9 cellular contexts compared by ENCODE assay signal in the genomic region with DNA sequence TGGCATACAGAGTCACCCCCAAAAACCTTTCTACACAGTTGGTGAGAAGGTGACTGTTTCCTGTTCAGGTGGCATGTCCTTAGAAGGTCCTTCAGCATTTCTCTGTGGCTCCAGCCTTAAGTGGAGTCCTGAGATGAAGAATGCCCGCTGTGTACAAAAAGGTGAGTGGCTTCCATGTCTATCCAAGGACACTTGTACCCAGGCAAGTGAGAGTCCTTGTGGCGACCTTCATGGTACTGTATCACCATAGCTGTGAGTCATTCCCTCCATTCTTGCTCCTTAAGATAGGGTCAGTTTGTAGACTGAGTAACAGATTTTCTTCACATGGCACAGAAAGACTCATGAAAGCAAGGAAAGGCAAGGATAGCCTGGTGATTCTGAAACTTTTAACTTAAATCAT.
"Had no signal": no experiment of that assay in that cellular context is flagged by ENCODE, and none has a peak within 500 bp of the region (broad histone marks: within the 10 kb centered on the region; RNA-seq: fewer than 3 reads in every experiment).

No MANE protein-coding gene starts in this region.

- H3K4me3 Mint-ChIP-seq: HFFc6, IgD-negative memory B cell had no signal

- FAIRE-seq: HTR-8/SVneo had no signal

- H3K9ac ChIP-seq: GM23248 had no signal

- DNase-seq: GM23248, GOT3, H7, HFFc6, KBM-7 had no signal

- H3K4me3 ChIP-seq: GM23248, HAP-1 had no signal

- H3K36me3 Mint-ChIP-seq: IgD-negative memory B cell had no signal

- H3K9me3 ChIP-seq: HAP-1 had no signal

- ATAC-seq: HCT116 had no signal

- H3K36me3 ChIP-seq: HAP-1 had no signal

- H3K4me1 ChIP-seq: HAP-1 had no signal

- H3K27me3 Mint-ChIP-seq: IgD-negative memory B cell had no signal

- H2AFZ ChIP-seq: GM23248 had no signal

- H3K4me1 Mint-ChIP-seq: IgD-negative memory B cell had no signal

- H3K27ac Mint-ChIP-seq: HFFc6, IgD-negative memory B cell had no signal

- H3K9me3 Mint-ChIP-seq: HFFc6 had no signal

- H3K27ac ChIP-seq: GM23248 had no signal
